Comparison of ENCODE assay signal across 8 cellular contexts in genomic region chr4:15882675-15883086, GRCh38. TPM values are rescaled to one million over a fixed set of nuclear protein-coding genes. Genes with fewer than 3 reads are reported as not detected.
DNase-seq lines count a peak whose midpoint lies in the region; ATAC-seq and TF ChIP-seq lines count a peak whose summit lies in the region.

No MANE protein-coding gene starts in this region.

- H3K27me3 ChIP-seq in HL-60 (ENCODE audit: insufficient read depth, poor library complexity, severe bottlenecking): no peaks in the 10 kb centered on the region

- no peak overlapping the region for H3K27ac Mint-ChIP-seq in activated T-cell treated with anti-CD3 and anti-CD28 coated beads, Interleukin-2, amount 50 U/mL, for 24 hours

- H3K27ac ChIP-seq in HL-60 (replicated peaks): no peak overlapping the region

- H3K9me3 Mint-ChIP-seq in activated T-cell treated with anti-CD3 and anti-CD28 coated beads, Interleukin-2, amount 50 U/mL, for 24 hours: peaks cover 7% of the 10 kb centered on the region

- peak; percentile 98 for ATAC-seq in GM21390 (IDR thresholded peaks at IDR 0.05; ENCODE audit: unreplicated experiment)

- H3K4me3 ChIP-seq in HL-60 (replicated peaks; ENCODE audit: insufficient read depth, low read length): no peak overlapping the region
- no peak overlapping the region for H3K4me3 ChIP-seq in foreskin fibroblast (ENCODE audit: low read depth in 1 of 2, low read length in 2 of 2)

- no peak overlapping the region for H3K4me3 Mint-ChIP-seq in activated T-cell treated with anti-CD3 and anti-CD28 coated beads, Interleukin-2, amount 50 U/mL, for 24 hours

- no peaks in the 10 kb centered on the region for H3K4me1 Mint-ChIP-seq in activated T-cell treated with anti-CD3 and anti-CD28 coated beads, Interleukin-2, amount 50 U/mL, for 24 hours (ENCODE audit: low read depth)

- DNase-seq in Daoy (ENCODE audit: low read depth) (peak; percentile 74), HL-60 (ENCODE audit: low read depth in 1 of 2, low spot score in 1 of 2) (peak; percentile 50 to 66), NOMO-1 treated with dmso at 0.1 percent for 144 hours (lab: John Stamatoyannopoulos, UW; ENCODE audit: unreplicated experiment) (peak; percentile 57), foreskin fibroblast (peak; percentile 56 to 88), non-pigmented ciliary epithelial cell (ENCODE audit: low read depth) (peak; percentile 44), ureter (ENCODE audit: low spot score) (peak; percentile 49)
- peak; percentile 48 for DNase-seq in activated T-cell treated with anti-CD3 and anti-CD28 coated beads, Interleukin-2, amount 50 U/mL, for 24 hours

- H3K27me3 Mint-ChIP-seq in activated T-cell treated with anti-CD3 and anti-CD28 coated beads, Interleukin-2, amount 50 U/mL, for 24 hours: peaks cover 2% of the 10 kb centered on the region

- TF ChIP-seq CTCF in HL-60 (IDR thresholded peaks at IDR 0.05; ENCODE audit: insufficient read depth, low read length) (peak; percentile 90), foreskin fibroblast (IDR thresholded peaks at IDR 0.05; ENCODE audit: low read depth, low read length) (peak; percentile 93)

- no peaks in the 10 kb centered on the region for H3K36me3 Mint-ChIP-seq in activated T-cell treated with anti-CD3 and anti-CD28 coated beads, Interleukin-2, amount 50 U/mL, for 24 hours (ENCODE audit: low read depth)

RNA-seq across cellular contexts. Expression of gene FGFBP1, which starts 55.9 kb away (rescaled TPM):
- 0.39 and 0.86 TPM in 2 replicates for total RNA-seq in Daoy (2014; rRNA removed; shearing (Covaris generic))
- not detected for total RNA-seq in ureter
